Comparison of ENCODE assay signal across 10 cellular contexts in the genomic region with DNA sequence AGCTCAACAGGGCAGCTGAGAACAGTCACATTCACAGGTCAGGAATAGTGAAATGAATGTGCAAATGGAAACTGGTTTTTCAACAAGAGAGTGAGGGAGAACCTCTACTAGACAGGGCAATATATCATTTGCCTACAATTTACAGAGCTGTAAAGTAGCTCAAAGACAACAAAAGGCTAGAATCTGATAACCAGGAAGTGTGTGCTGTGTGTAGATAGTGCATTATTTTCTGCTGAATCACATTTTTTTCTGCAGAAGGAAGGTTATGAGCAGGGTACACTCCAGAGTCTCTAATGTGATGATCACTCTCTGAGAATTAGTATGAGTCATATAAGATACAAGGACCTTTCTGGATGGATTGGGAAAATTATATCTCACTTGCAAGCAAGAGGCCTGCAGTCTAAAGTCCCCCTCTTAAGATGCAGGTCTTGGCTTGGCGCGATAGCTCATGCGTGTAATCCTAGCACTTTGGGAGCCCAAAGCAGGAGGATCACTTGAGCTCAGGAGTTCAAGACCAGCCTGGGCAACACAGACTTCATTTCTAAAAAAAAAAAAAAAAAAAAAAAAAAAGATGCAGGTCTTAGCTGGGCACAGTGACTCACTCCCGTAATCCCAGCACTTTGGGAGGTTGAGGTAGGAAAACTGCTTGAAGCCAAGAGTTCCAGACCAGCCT. TPM values are rescaled to one million over a fixed set of nuclear protein-coding genes. Genes with fewer than 3 reads are reported as not detected.
DNase-seq lines count a peak whose midpoint lies in the region; ATAC-seq, FAIRE-seq and TF ChIP-seq lines count a peak whose summit lies in the region.
"Had no signal": no experiment of that assay in that cellular context is flagged by ENCODE, and none has a peak within 500 bp of the region (broad histone marks: within the 10 kb centered on the region; RNA-seq: fewer than 3 reads in every experiment).

No MANE protein-coding gene starts in this region.

- intact Hi-C loops in sciatic nerve (cut with DNase I): no loop called here

- H3K27ac ChIP-seq in C4-2B (peak overlapping the region; percentile 49), RWPE1 (no peak overlapping the region)

- TF ChIP-seq CTCF in C4-2B (conservative IDR thresholded peaks at IDR 0.05) (no peak), RWPE1 (conservative IDR thresholded peaks at IDR 0.05; ENCODE audit: low read depth) (no peak)

- peak; percentile 38 for FAIRE-seq in islet of Langerhans (lab: Jason Lieb, UNC)
- no peak for FAIRE-seq in GM12891 (lab: Jason Lieb, UNC)

- ATAC-seq in sciatic nerve: no peak

- CTCF ChIA-PET in RWPE1 (lab: Yijun Ruan, JAX): interaction anchor here (0.7 to 1.7 kb wide), 4 partner anchors 8 to 216 kb away, joined by 4 to 5 read pairs (median 4); no protein-coding TSS in a partner anchor

- TF ChIP-seq POLR2A in GM12891 (IDR thresholded peaks at IDR 0.05; ENCODE audit: low read depth, low read length): no peak

- DNase-seq in KG1 (lab: John Stamatoyannopoulos, UW) (peak; percentile 11), RWPE1 (ENCODE audit: low spot score) (peak; percentile 48), sciatic nerve (ENCODE audit: low spot score) (no peak), AG08395 (ENCODE audit: low spot score) (no peak), putamen (ENCODE audit: low spot score) (no peak), GM12891 (ENCODE audit: insufficient read length, low spot score) (no peak)
- DNase-seq: activated CD8-positive, alpha-beta memory T cell treated with anti-CD3 and anti-CD28 coated beads for 24 hours; NCI-H2171 had no signal

- POLR2A ChIA-PET in RWPE1 (lab: Yijun Ruan, JAX; ENCODE audit: low non-redundant PET): no interaction called here

TF ChIP-seq in GM12891, 5 proteins besides CTCF, POLR2A, EP300 and RAD21:
- TF ChIP-seq POU2F2 (IDR thresholded peaks at IDR 0.05; ENCODE audit: low read depth, low read length): no peak
- no peak for TF ChIP-seq SPI1 (IDR thresholded peaks at IDR 0.05; ENCODE audit: low read depth, low read length)
- TF ChIP-seq POLR2AphosphoS5 (IDR thresholded peaks at IDR 0.05; ENCODE audit: low read depth, low read length): no peak
- no peak for TF ChIP-seq PAX5 (IDR thresholded peaks at IDR 0.05; ENCODE audit: insufficient read depth, low read length, severe bottlenecking)
- no peak for TF ChIP-seq TAF1 (IDR thresholded peaks at IDR 0.05; ENCODE audit: low read depth, low read length)

RNA-seq across cellular contexts. Expression of a gene that starts 59.9 kb away (rescaled TPM):
- 17.0 TPM for total RNA-seq in sciatic nerve
- not detected for polyA plus RNA-seq in GM12891 (2012; ENCODE audit: low read depth, missing spikeins)

Comparison
In these comparisons a context has a peak if more than half of its experiments do, and no peak if none do; other contexts are left out.
1. DNase-seq: peak in KG1 (single experiment) and RWPE1 (single experiment); none in sciatic nerve (single experiment), AG08395 (single experiment), putamen (single experiment) and GM12891 (single experiment).